In genomic region chr2:221850076-221850475, GRCh38 we compare ENCODE assay signal across 21 cellular contexts.
DNase-seq lines count a peak whose midpoint lies in the region; ATAC-seq, FAIRE-seq and TF ChIP-seq lines count a peak whose summit lies in the region.
"Had no signal": no experiment of that assay in that cellular context is flagged by ENCODE, and none has a peak within 500 bp of the region (broad histone marks: within the 10 kb centered on the region; RNA-seq: fewer than 3 reads in every experiment).

No MANE protein-coding gene starts in this region.

- CTCF ChIA-PET in HepG2 (lab: Yijun Ruan, JAX; ENCODE audit: low intra/inter-chr PET ratio, low total read pairs), result no interaction called here
- CTCF ChIA-PET in activated naive CD4-positive, alpha-beta T cell treated with anti-CD3 and anti-CD28 coated beads for 36 hours (lab: Charles Lee), result interaction anchor here (0.6 kb wide), 1 partner anchor 161 kb away, joined by 4 read pairs; no protein-coding TSS in a partner anchor

- BruUV-seq in HepG2 (replicated peaks; lab: Mats Ljungman, UMichigan), result no TSS peak

- no peak for TF ChIP-seq RAD21 in HepG2 (CRISPR knock-in tag; IDR thresholded peaks at IDR 0.05)

- no peak overlapping the region for H3K4me2 ChIP-seq in HepG2 (ENCODE audit: low read depth, low read length)

- WGBS in HepG2 (ENCODE audit: low lambda C conversion rate), result 5% methylated on average over 3 of the region's 3 CpGs
- 24% methylated on average over 3 of the region's 3 CpGs for WGBS in right lobe of liver (ENCODE audit: insufficient coverage, low coverage, low lambda C conversion rate, missing lambda C conversion rate)

- H3K4me3 Mint-ChIP-seq in activated naive CD4-positive, alpha-beta T cell treated with anti-CD3 and anti-CD28 coated beads for 36 hours, result no peak overlapping the region
- H3K4me3 Mint-ChIP-seq: B cell; CD4-positive, CD25-positive, alpha-beta regulatory T cell had no signal

- H3K27me3 ChIP-seq in HepG2 (ENCODE audit: control insufficient read depth in 1 of 2, insufficient read depth in 2 of 2, low read length in 2 of 2) (no peaks in the 10 kb centered on the region; a peak in 1 of 5 replicates), right lobe of liver (no peaks in the 10 kb centered on the region)

- peaks cover 4% of the 10 kb centered on the region for H3K9me3 Mint-ChIP-seq in activated naive CD4-positive, alpha-beta T cell treated with anti-CD3 and anti-CD28 coated beads for 36 hours

- H4K20me1 ChIP-seq in HepG2 (ENCODE audit: insufficient read depth, low read length), result no peaks in the 10 kb centered on the region

- POLR2A ChIA-PET in HepG2 (lab: Yijun Ruan, JAX), result no interaction called here

- peaks cover 25% of the 10 kb centered on the region for H3K9me3 ChIP-seq in HepG2 (ENCODE audit: low read length)
- H3K9me3 ChIP-seq in right lobe of liver, result no peaks in the 10 kb centered on the region

- H3K27me3 Mint-ChIP-seq in activated naive CD4-positive, alpha-beta T cell treated with anti-CD3 and anti-CD28 coated beads for 36 hours (ENCODE audit: low read depth), result no peaks in the 10 kb centered on the region
- H3K27me3 Mint-ChIP-seq: B cell; CD4-positive, CD25-positive, alpha-beta regulatory T cell had no signal

- H3K4me3 ChIP-seq in HepG2 (replicated peaks in 1 of 3; ENCODE audit: insufficient read depth in 1 of 3, low read depth in 2 of 3, low read length in 3 of 3), result no peak overlapping the region
- H3K4me3 ChIP-seq in right lobe of liver, result no peak overlapping the region
- no peak overlapping the region for H3K4me3 ChIP-seq in fibroblast of the aortic adventitia (ENCODE audit: low read depth, low read length)

- TF ChIP-seq POLR2A in HepG2 (IDR thresholded peaks at IDR 0.05; ENCODE audit: insufficient read depth in 1 of 2, low read depth in 2 of 2, low read length in 2 of 2) (no peak), right lobe of liver (IDR thresholded peaks at IDR 0.05) (no peak)

- in situ Hi-C loops in HepG2 (cut with HindIII; ENCODE audit: extremely low pct_ligation_motif_present, low pct_unique_long_range_greater_than_20kb), result no loop called here

- H3K27ac ChIP-seq in HepG2 (ENCODE audit: extremely low read length, insufficient read depth, low read length), result no peak overlapping the region
- H3K27ac ChIP-seq in right lobe of liver, result no peak overlapping the region
- H3K27ac ChIP-seq: 22Rv1 had no signal

- no peak overlapping the region for H3K27ac Mint-ChIP-seq in activated naive CD4-positive, alpha-beta T cell treated with anti-CD3 and anti-CD28 coated beads for 36 hours
- H3K27ac Mint-ChIP-seq: B cell had no signal

- no peak for TF ChIP-seq CTCF in HepG2 (CRISPR knock-in tag; IDR thresholded peaks at IDR 0.05)
- TF ChIP-seq CTCF in right lobe of liver (IDR thresholded peaks at IDR 0.05), result no peak
- TF ChIP-seq CTCF in fibroblast of the aortic adventitia (IDR thresholded peaks at IDR 0.05; ENCODE audit: insufficient read depth, low read length), result no peak

- FAIRE-seq in HepG2 (lab: Jason Lieb, UNC), result no peak
- FAIRE-seq: GM12891, H1 had no signal

- H3K4me1 ChIP-seq in HepG2 (ENCODE audit: insufficient read depth, low read length) (no peaks in the 10 kb centered on the region), right lobe of liver (no peaks in the 10 kb centered on the region)

- intact Hi-C loops in HepG2 (cut with micrococcal nuclease; ENCODE audit: unreplicated experiment) (no loop called here), right lobe of liver (cut with DNase I) (no loop called here)
- intact Hi-C loops in activated naive CD4-positive, alpha-beta T cell treated with anti-CD3 and anti-CD28 coated beads for 36 hours (cut with micrococcal nuclease), result no loop called here

- H3K36me3 Mint-ChIP-seq in activated naive CD4-positive, alpha-beta T cell treated with anti-CD3 and anti-CD28 coated beads for 36 hours (ENCODE audit: low read depth), result no peaks in the 10 kb centered on the region
- H3K36me3 Mint-ChIP-seq: CD4-positive, CD25-positive, alpha-beta regulatory T cell had no signal

- H3K36me3 ChIP-seq in HepG2 (replicated peaks in 1 of 2; ENCODE audit: control insufficient read depth in 1 of 2, insufficient read depth in 2 of 2, low read length in 2 of 2) (no peaks in the 10 kb centered on the region), right lobe of liver (no peaks in the 10 kb centered on the region)

- no peak overlapping the region for H2AFZ ChIP-seq in HepG2 (ENCODE audit: low read length)

- no peaks in the 10 kb centered on the region for H3K79me2 ChIP-seq in HepG2 (ENCODE audit: insufficient read depth, low read length)

- TF ChIP-seq EP300 in HepG2 (IDR thresholded peaks at IDR 0.05; ENCODE audit: low read depth in 2 of 2, low read length in 2 of 2), result no peak
- no peak for TF ChIP-seq EP300 in HepG2 (CRISPR knock-in tag; IDR thresholded peaks at IDR 0.05; ENCODE audit: borderline replicate concordance)

- ATAC-seq in HepG2 (no peak), right lobe of liver (no peak)
- ATAC-seq: SK-N-SH treated with all-trans-retinoic acid at 6 μM for 48 hours had no signal

- H3K4me1 Mint-ChIP-seq in activated naive CD4-positive, alpha-beta T cell treated with anti-CD3 and anti-CD28 coated beads for 36 hours (ENCODE audit: low read depth), result no peaks in the 10 kb centered on the region
- H3K4me1 Mint-ChIP-seq: B cell; CD4-positive, CD25-positive, alpha-beta regulatory T cell had no signal

- H3K9ac ChIP-seq in HepG2 (ENCODE audit: insufficient read depth, low read depth, low read length), result no peak overlapping the region

- DNase-seq in HepG2 (ENCODE audit: low spot score) (no peak), right lobe of liver (no peak), NCI-H69 (lab: John Stamatoyannopoulos, UW) (peak; percentile 8), fibroblast of the aortic adventitia (ENCODE audit: low read depth) (peak; percentile 37), OCI-M1 (lab: John Stamatoyannopoulos, UW) (no peak), NCI-H748 (lab: John Stamatoyannopoulos, UW; ENCODE audit: unreplicated experiment) (no peak), SKM-1 (lab: John Stamatoyannopoulos, UW; ENCODE audit: unreplicated experiment) (no peak)
- DNase-seq in activated naive CD4-positive, alpha-beta T cell treated with anti-CD3 and anti-CD28 coated beads for 36 hours, result no peak
- DNase-seq: CD4-positive, CD25-positive, alpha-beta regulatory T cell; COR-L47; DMS153; KBM-7; MV-4-11; NCI-H187; NCI-H526 treated with DMSO at 0.1 percent for 48 hours; Right ventricle myocardium superior had no signal

TF ChIP-seq in HepG2, 621 proteins besides CTCF, POLR2A, EP300 and RAD21:
- no peak for TF ChIP-seq ZNF883 (CRISPR knock-in tag; IDR thresholded peaks at IDR 0.05; ENCODE audit: not compliant biosample characterization)
- no peak for TF ChIP-seq TEAD2 (CRISPR knock-in tag; IDR thresholded peaks at IDR 0.05)
- TF ChIP-seq ZNF777 (CRISPR knock-in tag; IDR thresholded peaks at IDR 0.05), result no peak
- TF ChIP-seq, protein P1, sequence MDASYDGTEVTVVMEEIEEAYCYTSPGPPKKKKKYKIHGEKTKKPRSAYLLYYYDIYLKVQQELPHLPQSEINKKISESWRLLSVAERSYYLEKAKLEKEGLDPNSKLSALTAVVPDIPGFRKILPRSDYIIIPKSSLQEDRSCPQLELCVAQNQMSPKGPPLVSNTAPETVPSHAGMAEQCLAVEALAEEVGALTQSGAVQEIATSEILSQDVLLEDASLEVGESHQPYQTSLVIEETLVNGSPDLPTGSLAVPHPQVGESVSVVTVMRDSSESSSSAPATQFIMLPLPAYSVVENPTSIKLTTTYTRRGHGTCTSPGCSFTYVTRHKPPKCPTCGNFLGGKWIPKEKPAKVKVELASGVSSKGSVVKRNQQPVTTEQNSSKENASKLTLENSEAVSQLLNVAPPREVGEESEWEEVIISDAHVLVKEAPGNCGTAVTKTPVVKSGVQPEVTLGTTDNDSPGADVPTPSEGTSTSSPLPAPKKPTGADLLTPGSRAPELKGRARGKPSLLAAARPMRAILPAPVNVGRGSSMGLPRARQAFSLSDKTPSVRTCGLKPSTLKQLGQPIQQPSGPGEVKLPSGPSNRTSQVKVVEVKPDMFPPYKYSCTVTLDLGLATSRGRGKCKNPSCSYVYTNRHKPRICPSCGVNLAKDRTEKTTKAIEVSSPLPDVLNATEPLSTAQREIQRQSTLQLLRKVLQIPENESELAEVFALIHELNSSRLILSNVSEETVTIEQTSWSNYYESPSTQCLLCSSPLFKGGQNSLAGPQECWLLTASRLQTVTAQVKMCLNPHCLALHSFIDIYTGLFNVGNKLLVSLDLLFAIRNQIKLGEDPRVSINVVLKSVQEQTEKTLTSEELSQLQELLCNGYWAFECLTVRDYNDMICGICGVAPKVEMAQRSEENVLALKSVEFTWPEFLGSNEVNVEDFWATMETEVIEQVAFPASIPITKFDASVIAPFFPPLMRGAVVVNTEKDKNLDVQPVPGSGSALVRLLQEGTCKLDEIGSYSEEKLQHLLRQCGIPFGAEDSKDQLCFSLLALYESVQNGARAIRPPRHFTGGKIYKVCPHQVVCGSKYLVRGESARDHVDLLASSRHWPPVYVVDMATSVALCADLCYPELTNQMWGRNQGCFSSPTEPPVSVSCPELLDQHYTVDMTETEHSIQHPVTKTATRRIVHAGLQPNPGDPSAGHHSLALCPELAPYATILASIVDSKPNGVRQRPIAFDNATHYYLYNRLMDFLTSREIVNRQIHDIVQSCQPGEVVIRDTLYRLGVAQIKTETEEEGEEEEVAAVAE (CRISPR knock-in tag; IDR thresholded peaks at IDR 0.05; ENCODE audit: borderline replicate concordance), result no peak
- no peak for TF ChIP-seq PAF1 (CRISPR knock-in tag; IDR thresholded peaks at IDR 0.05)
- TF ChIP-seq CREB1 (IDR thresholded peaks at IDR 0.05), result peak; percentile 39; the same call in 1 of the 2 replicates
- no peak for TF ChIP-seq CREB1 (CRISPR knock-in tag; IDR thresholded peaks at IDR 0.05)
- TF ChIP-seq RCOR2 (CRISPR knock-in tag; IDR thresholded peaks at IDR 0.05), result no peak

Comparison
In these comparisons a context has a peak if more than half of its experiments do, and no peak if none do; other contexts are left out.
1. DNase-seq: peak in NCI-H69 (single experiment) and fibroblast of the aortic adventitia (single experiment); none in HepG2 (single experiment), right lobe of liver (0 of 3), activated naive CD4-positive, alpha-beta T cell treated with anti-CD3 and anti-CD28 coated beads for 36 hours (single experiment), OCI-M1 (single experiment), NCI-H748 (single experiment) and SKM-1 (single experiment).